Comparison of ENCODE assay signal across 12 cellular contexts in genomic region chr1:110618668-110619067, GRCh38. TPM values are rescaled to one million over a fixed set of nuclear protein-coding genes. Genes with fewer than 3 reads are reported as not detected.
DNase-seq lines count a peak whose midpoint lies in the region; ATAC-seq and TF ChIP-seq lines count a peak whose summit lies in the region.
"Had no signal": no experiment of that assay in that cellular context is flagged by ENCODE, and none has a peak within 500 bp of the region (broad histone marks: within the 10 kb centered on the region; RNA-seq: fewer than 3 reads in every experiment).

No MANE protein-coding gene starts in this region.

- no peak overlapping the region for H2BK5ac ChIP-seq in neuronal stem cell (ENCODE audit: low read length)

- no peak for DNase-seq in activated naive CD4-positive, alpha-beta T cell treated with anti-CD3 and anti-CD28 coated beads, Interleukin-2, amount 10 ng/mL, durations not matched to agents 7 days and 5 days
- no peak for DNase-seq in activated naive CD4-positive, alpha-beta T cell treated with anti-CD3 and anti-CD28 coated beads for 36 hours
- DNase-seq in CD8-positive, alpha-beta T cell, result no peak
- no peak for DNase-seq in neuronal stem cell (ENCODE audit: low spot score)
- no peak for DNase-seq in RKO (ENCODE audit: low spot score)
- DNase-seq in tibial nerve (ENCODE audit: low spot score in 2 of 2), result no peak
- no peak for DNase-seq in aorta
- DNase-seq: SIG-M5 had no signal

- no peak overlapping the region for H2BK120ac ChIP-seq in neuronal stem cell (ENCODE audit: low read depth, low read length)

- TF ChIP-seq CTCF in CD8-positive, alpha-beta T cell (IDR thresholded peaks at IDR 0.05), result no peak
- no peak for TF ChIP-seq CTCF in tibial nerve (IDR thresholded peaks at IDR 0.05)

- peaks cover 24% of the 10 kb centered on the region for H3K36me3 Mint-ChIP-seq in activated naive CD4-positive, alpha-beta T cell treated with anti-CD3 and anti-CD28 coated beads, Interleukin-2, amount 10 ng/mL, durations not matched to agents 7 days and 5 days
- H3K36me3 Mint-ChIP-seq in activated naive CD4-positive, alpha-beta T cell treated with anti-CD3 and anti-CD28 coated beads for 36 hours (ENCODE audit: low read depth), result no peaks in the 10 kb centered on the region
- H3K36me3 Mint-ChIP-seq in CD8-positive, alpha-beta T cell, result no peaks in the 10 kb centered on the region
- H3K36me3 Mint-ChIP-seq in activated T-helper 17 cell treated with anti-CD3 and anti-CD28 coated beads, Interleukin-2, amount 50 U/mL, for 72 hours (ENCODE audit: low read depth), result peaks cover 6% of the 10 kb centered on the region

- CTCF ChIA-PET in activated naive CD4-positive, alpha-beta T cell treated with anti-CD3 and anti-CD28 coated beads, Interleukin-2, amount 10 ng/mL, durations not matched to agents 7 days and 5 days (lab: Charles Lee), result interaction anchor here (0.6 to 8.4 kb wide), 26 partner anchors 11 to 374 kb away, joined by 3 to 185 read pairs (median 5); partner anchors contain the start of genes KCNA2 and KCNA3
- CTCF ChIA-PET in activated naive CD4-positive, alpha-beta T cell treated with anti-CD3 and anti-CD28 coated beads for 36 hours (lab: Charles Lee), result interaction anchor here (0.7 to 7.0 kb wide), 38 partner anchors 9 to 220 kb away, joined by 3 to 194 read pairs (median 5); partner anchors contain the start of genes KCNA2 and KCNA3
- CTCF ChIA-PET in CD8-positive, alpha-beta T cell (lab: Charles Lee), result interaction anchor here (0.6 to 6.5 kb wide), 40 partner anchors 9 to 374 kb away, joined by 3 to 168 read pairs (median 6); partner anchors contain the start of genes KCNA2 and KCNA3

- H3K4me3 ChIP-seq in CD8-positive, alpha-beta T cell (ENCODE audit: low read depth, low read length), result peak overlapping the region; percentile 6
- no peak overlapping the region for H3K4me3 ChIP-seq in neuronal stem cell (ENCODE audit: low read length in 2 of 2)
- H3K4me3 ChIP-seq in tibial nerve, result no peak overlapping the region
- H3K4me3 ChIP-seq in aorta (ENCODE audit: low read length in 2 of 2), result no peak overlapping the region

- no peak for TF ChIP-seq POLR2A in tibial nerve (IDR thresholded peaks at IDR 0.05)

- ATAC-seq in CD8-positive, alpha-beta T cell, result no peak
- no peak for ATAC-seq in activated T-helper 17 cell treated with anti-CD3 and anti-CD28 coated beads, Interleukin-2, amount 50 U/mL, for 72 hours (replicated peaks)
- ATAC-seq in aorta (ENCODE audit: low FRiP score), result no peak

- no peak overlapping the region for H3K23ac ChIP-seq in neuronal stem cell (ENCODE audit: low read depth, low read length, poor library complexity)

- H3K27ac Mint-ChIP-seq in activated naive CD4-positive, alpha-beta T cell treated with anti-CD3 and anti-CD28 coated beads, Interleukin-2, amount 10 ng/mL, durations not matched to agents 7 days and 5 days, result peak overlapping the region; percentile 98
- no peak overlapping the region for H3K27ac Mint-ChIP-seq in activated naive CD4-positive, alpha-beta T cell treated with anti-CD3 and anti-CD28 coated beads for 36 hours
- H3K27ac Mint-ChIP-seq in CD8-positive, alpha-beta T cell, result no peak overlapping the region
- peak overlapping the region; percentile 91 for H3K27ac Mint-ChIP-seq in activated T-helper 17 cell treated with anti-CD3 and anti-CD28 coated beads, Interleukin-2, amount 50 U/mL, for 72 hours

- no peak overlapping the region for H2AFZ ChIP-seq in neuronal stem cell (ENCODE audit: low read length)

- H4K91ac ChIP-seq in neuronal stem cell (ENCODE audit: low read depth, low read length, poor library complexity), result no peak overlapping the region

- no peaks in the 10 kb centered on the region for H3K36me3 ChIP-seq in CD8-positive, alpha-beta T cell (ENCODE audit: insufficient read depth, low read length)
- H3K36me3 ChIP-seq in neuronal stem cell (replicated peaks in 1 of 2; ENCODE audit: control insufficient read depth in 2 of 2, insufficient read depth in 2 of 2, low read length in 2 of 2) (no peaks in the 10 kb centered on the region), tibial nerve (no peaks in the 10 kb centered on the region), aorta (ENCODE audit: control insufficient read depth in 1 of 2, insufficient read depth in 2 of 2, low read length in 1 of 2) (no peaks in the 10 kb centered on the region)

- H3K27me3 Mint-ChIP-seq in activated naive CD4-positive, alpha-beta T cell treated with anti-CD3 and anti-CD28 coated beads, Interleukin-2, amount 10 ng/mL, durations not matched to agents 7 days and 5 days, result peaks cover 10% of the 10 kb centered on the region
- H3K27me3 Mint-ChIP-seq in activated naive CD4-positive, alpha-beta T cell treated with anti-CD3 and anti-CD28 coated beads for 36 hours (ENCODE audit: low read depth), result no peaks in the 10 kb centered on the region
- H3K27me3 Mint-ChIP-seq in CD8-positive, alpha-beta T cell (ENCODE audit: low read depth), result no peaks in the 10 kb centered on the region
- no peaks in the 10 kb centered on the region for H3K27me3 Mint-ChIP-seq in activated T-helper 17 cell treated with anti-CD3 and anti-CD28 coated beads, Interleukin-2, amount 50 U/mL, for 72 hours

- no CpG with 5 or more reads among the region's 5 CpGs for WGBS in neuronal stem cell (ENCODE audit: extremely low coverage in 2 of 2, insufficient read length in 2 of 2, insufficient replicate concordance in 1 of 2), 2 donors
- WGBS in tibial nerve, 2 donors, result 65 to 74% methylated on average over 5 of the region's 5 CpGs
- WGBS in aorta, 2 donors, result 64 to 75% methylated on average over 5 of the region's 5 CpGs

- H3K27me3 ChIP-seq in CD8-positive, alpha-beta T cell (ENCODE audit: insufficient read depth, low read length), result no peaks in the 10 kb centered on the region
- H3K27me3 ChIP-seq in neuronal stem cell (ENCODE audit: control insufficient read depth in 3 of 3, insufficient read depth in 3 of 3, low read depth in 1 of 3, low read length in 3 of 3) (peaks cover 0 to 54% (median 14%) of the 10 kb centered on the region in 3 experiments), tibial nerve (peaks cover 0 to 20% of the 10 kb centered on the region in 2 donors), aorta (ENCODE audit: control insufficient read depth in 1 of 2, insufficient read depth in 2 of 2, low read length in 1 of 2) (peaks cover 0 to 1% of the 10 kb centered on the region in 2 donors)

- H3K27ac ChIP-seq in CD8-positive, alpha-beta T cell (ENCODE audit: low read depth, low read length), result no peak overlapping the region
- H3K27ac ChIP-seq in neuronal stem cell (replicated peaks; ENCODE audit: low read length) (no peak overlapping the region), tibial nerve (no peak overlapping the region), aorta (ENCODE audit: low read depth in 1 of 2, low read length in 2 of 2) (no peak overlapping the region)

- H3K9me3 ChIP-seq in CD8-positive, alpha-beta T cell (ENCODE audit: low read length), result no peaks in the 10 kb centered on the region
- H3K9me3 ChIP-seq in neuronal stem cell (replicated peaks in 1 of 2; ENCODE audit: control insufficient read depth in 2 of 2, insufficient read depth in 1 of 2, low read depth in 1 of 2, low read length in 2 of 2), result no peaks in the 10 kb centered on the region
- no peaks in the 10 kb centered on the region for H3K9me3 ChIP-seq in tibial nerve
- H3K9me3 ChIP-seq in aorta (ENCODE audit: control insufficient read depth, low read length), result peaks cover 1% of the 10 kb centered on the region

- POLR2A ChIA-PET in CD8-positive, alpha-beta T cell (lab: Charles Lee), result interaction anchor here (0.8 to 2.4 kb wide), 19 partner anchors 10 to 168 kb away, joined by 3 to 30 read pairs (median 5); partner anchors contain the start of genes KCNA2 and KCNA3

- peaks cover 54% of the 10 kb centered on the region for H3K4me1 Mint-ChIP-seq in activated naive CD4-positive, alpha-beta T cell treated with anti-CD3 and anti-CD28 coated beads, Interleukin-2, amount 10 ng/mL, durations not matched to agents 7 days and 5 days
- peaks cover 23% of the 10 kb centered on the region for H3K4me1 Mint-ChIP-seq in activated naive CD4-positive, alpha-beta T cell treated with anti-CD3 and anti-CD28 coated beads for 36 hours (ENCODE audit: low read depth)
- peaks cover 41% of the 10 kb centered on the region for H3K4me1 Mint-ChIP-seq in CD8-positive, alpha-beta T cell (ENCODE audit: low read depth)
- peaks cover 37% of the 10 kb centered on the region for H3K4me1 Mint-ChIP-seq in activated T-helper 17 cell treated with anti-CD3 and anti-CD28 coated beads, Interleukin-2, amount 50 U/mL, for 72 hours

- H3K4ac ChIP-seq in neuronal stem cell (ENCODE audit: low read length), result no peak overlapping the region

- intact Hi-C loops in activated naive CD4-positive, alpha-beta T cell treated with anti-CD3 and anti-CD28 coated beads for 36 hours (cut with micrococcal nuclease), result loop anchor here (1.0 to 2.0 kb wide), 6 partner anchors 13 to 414 kb away; no protein-coding TSS in a partner anchor
- intact Hi-C loops in CD8-positive, alpha-beta T cell (cut with DNase I, micrococcal nuclease), result loop anchor here (1.0 to 10.0 kb wide), 13 partner anchors 12 to 714 kb away; partner anchors contain the start of gene KCNA3 (in 1 of the 2)
- intact Hi-C loops in aorta (cut with DNase I), result loop anchor here (5.0 kb wide), 4 partner anchors 61 to 164 kb away; no protein-coding TSS in a partner anchor

- H3K9ac ChIP-seq in neuronal stem cell (ENCODE audit: low read depth, low read length, poor library complexity), result no peak overlapping the region

- H3K14ac ChIP-seq in neuronal stem cell (ENCODE audit: low read length), result no peak overlapping the region

- peaks cover 28% of the 10 kb centered on the region for H3K4me1 ChIP-seq in CD8-positive, alpha-beta T cell (ENCODE audit: insufficient read depth, low read length)
- H3K4me1 ChIP-seq in neuronal stem cell (ENCODE audit: control insufficient read depth in 2 of 2, insufficient read depth in 1 of 2, low read depth in 1 of 2, low read length in 2 of 2), result peaks cover 0 to 7% of the 10 kb centered on the region in 2 donors
- H3K4me1 ChIP-seq in tibial nerve, result peaks cover 0 to 13% (median 4%) of the 10 kb centered on the region in 4 donors
- H3K4me1 ChIP-seq in aorta (ENCODE audit: control insufficient read depth in 1 of 2, insufficient read depth in 2 of 2, low read length in 2 of 2), result no peaks in the 10 kb centered on the region

- no peak overlapping the region for H2BK12ac ChIP-seq in neuronal stem cell (ENCODE audit: low read length)

- H3K4me2 ChIP-seq in neuronal stem cell (ENCODE audit: insufficient read depth, low read length, poor library complexity, severe bottlenecking), result no peak overlapping the region

- H2AK5ac ChIP-seq in neuronal stem cell (ENCODE audit: low read depth, low read length), result no peak overlapping the region

- H4K8ac ChIP-seq in neuronal stem cell (ENCODE audit: low read depth, low read length), result no peak overlapping the region

- H3K9me3 Mint-ChIP-seq in activated naive CD4-positive, alpha-beta T cell treated with anti-CD3 and anti-CD28 coated beads, Interleukin-2, amount 10 ng/mL, durations not matched to agents 7 days and 5 days, result peaks cover 3% of the 10 kb centered on the region
- H3K9me3 Mint-ChIP-seq in activated naive CD4-positive, alpha-beta T cell treated with anti-CD3 and anti-CD28 coated beads for 36 hours, result peaks cover 2% of the 10 kb centered on the region
- no peaks in the 10 kb centered on the region for H3K9me3 Mint-ChIP-seq in CD8-positive, alpha-beta T cell
- no peaks in the 10 kb centered on the region for H3K9me3 Mint-ChIP-seq in activated T-helper 17 cell treated with anti-CD3 and anti-CD28 coated beads, Interleukin-2, amount 50 U/mL, for 72 hours

- peak overlapping the region; percentile 35 for H2BK15ac ChIP-seq in neuronal stem cell (ENCODE audit: low read length)

- H3K79me1 ChIP-seq in neuronal stem cell (ENCODE audit: low read depth, low read length), result no peaks in the 10 kb centered on the region

- peak overlapping the region; percentile 82 for H3K4me3 Mint-ChIP-seq in activated naive CD4-positive, alpha-beta T cell treated with anti-CD3 and anti-CD28 coated beads, Interleukin-2, amount 10 ng/mL, durations not matched to agents 7 days and 5 days
- H3K4me3 Mint-ChIP-seq in activated naive CD4-positive, alpha-beta T cell treated with anti-CD3 and anti-CD28 coated beads for 36 hours, result no peak overlapping the region
- peak overlapping the region; percentile 89 for H3K4me3 Mint-ChIP-seq in CD8-positive, alpha-beta T cell
- H3K4me3 Mint-ChIP-seq in activated T-helper 17 cell treated with anti-CD3 and anti-CD28 coated beads, Interleukin-2, amount 50 U/mL, for 72 hours, result peak overlapping the region; percentile 89

- no peak for TF ChIP-seq EP300 in tibial nerve (IDR thresholded peaks at IDR 0.05)

- no peak overlapping the region for H3K18ac ChIP-seq in neuronal stem cell (ENCODE audit: low read length)

RNA-seq across cellular contexts. Expression of gene KCNA2, which starts 12.5 kb away (rescaled TPM):
- under 1 TPM; 0.19 to 0.64 TPM for total RNA-seq in activated naive CD4-positive, alpha-beta T cell treated with anti-CD3 and anti-CD28 coated beads for 36 hours
- total RNA-seq in CD8-positive, alpha-beta T cell, result under 1 TPM; 0.39 to 0.46 TPM
- total RNA-seq in activated T-helper 17 cell treated with anti-CD3 and anti-CD28 coated beads, Interleukin-2, amount 50 U/mL, for 72 hours, result 1 to 10 TPM; 1.6 to 4.7 TPM
- polyA plus RNA-seq in neuronal stem cell (2013, experiment 1 of 2), result 0.22 TPM
- polyA plus RNA-seq in neuronal stem cell (2013, experiment 2 of 2), result 0.11 TPM
- total RNA-seq in tibial nerve (10 to 100 TPM; 10.2 to 22.0 (median 16.5) TPM), aorta (1 to 10 TPM; 1.0 to 1.8 TPM)
- under 1 TPM; 0.13 to 0.69 TPM for polyA plus RNA-seq in aorta
- total RNA-seq: HT1080, IMR-90, LHCN-M2 had no signal
- polyA plus RNA-seq: IMR-90 had no signal

RNA-seq across cellular contexts. Expression of gene KCNA3, which starts 56.1 kb away (rescaled TPM):
- total RNA-seq in activated naive CD4-positive, alpha-beta T cell treated with anti-CD3 and anti-CD28 coated beads for 36 hours, result 10 to 100 TPM; 15.3 to 15.4 TPM
- 10 to 100 TPM; 83.6 to 85.1 TPM for total RNA-seq in CD8-positive, alpha-beta T cell
- 10 to 100 TPM; 22.7 to 61.7 TPM for total RNA-seq in activated T-helper 17 cell treated with anti-CD3 and anti-CD28 coated beads, Interleukin-2, amount 50 U/mL, for 72 hours
- polyA plus RNA-seq in neuronal stem cell (2013, experiment 1 of 2), result 0.31 TPM
- polyA plus RNA-seq in neuronal stem cell (2013, experiment 2 of 2), result 0.33 TPM
- total RNA-seq in tibial nerve (1 to 10 TPM in 2 of 4 donors, under 1 TPM in 2; 0.30 to 3.9 (median 1.2) TPM), aorta (1 to 10 TPM in 1 of 2 donors, under 1 TPM in 1; 0.97 to 2.4 TPM)
- not detected for polyA plus RNA-seq in aorta
- total RNA-seq: HT1080, LHCN-M2 had no signal

Comparison
In these comparisons a context has a peak if more than half of its experiments do, and no peak if none do; other contexts are left out.
1. H3K27ac Mint-ChIP-seq: peak in activated naive CD4-positive, alpha-beta T cell treated with anti-CD3 and anti-CD28 coated beads, Interleukin-2, amount 10 ng/mL, durations not matched to agents 7 days and 5 days (single experiment) and activated T-helper 17 cell treated with anti-CD3 and anti-CD28 coated beads, Interleukin-2, amount 50 U/mL, for 72 hours (single experiment); none in activated naive CD4-positive, alpha-beta T cell treated with anti-CD3 and anti-CD28 coated beads for 36 hours (single experiment) and CD8-positive, alpha-beta T cell (single experiment).